ENCODE assay signal across 2 cellular contexts in genomic region chr10:4943821-4944220, GRCh38.
TF ChIP-seq lines count a peak whose summit lies in the region.

No MANE protein-coding gene starts in this region.

TF ChIP-seq in GM23338, 12 proteins besides CTCF, POLR2A, EP300 and RAD21 (continued from another document):
- TF ChIP-seq ETS1 (IDR thresholded peaks at IDR 0.05): no peak
- TF ChIP-seq NANOG (IDR thresholded peaks at IDR 0.05; ENCODE audit: borderline replicate concordance): no peak
- TF ChIP-seq STAT1 (IDR thresholded peaks at IDR 0.05; ENCODE audit: unreplicated experiment): no peak
- TF ChIP-seq REST (IDR thresholded peaks at IDR 0.05; ENCODE audit: unreplicated experiment): no peak
- TF ChIP-seq POLR2AphosphoS5 (IDR thresholded peaks at IDR 0.05; ENCODE audit: low read depth): no peak
- no peak for TF ChIP-seq JUNB (IDR thresholded peaks at IDR 0.05; ENCODE audit: unreplicated experiment)
- TF ChIP-seq, protein P1, sequence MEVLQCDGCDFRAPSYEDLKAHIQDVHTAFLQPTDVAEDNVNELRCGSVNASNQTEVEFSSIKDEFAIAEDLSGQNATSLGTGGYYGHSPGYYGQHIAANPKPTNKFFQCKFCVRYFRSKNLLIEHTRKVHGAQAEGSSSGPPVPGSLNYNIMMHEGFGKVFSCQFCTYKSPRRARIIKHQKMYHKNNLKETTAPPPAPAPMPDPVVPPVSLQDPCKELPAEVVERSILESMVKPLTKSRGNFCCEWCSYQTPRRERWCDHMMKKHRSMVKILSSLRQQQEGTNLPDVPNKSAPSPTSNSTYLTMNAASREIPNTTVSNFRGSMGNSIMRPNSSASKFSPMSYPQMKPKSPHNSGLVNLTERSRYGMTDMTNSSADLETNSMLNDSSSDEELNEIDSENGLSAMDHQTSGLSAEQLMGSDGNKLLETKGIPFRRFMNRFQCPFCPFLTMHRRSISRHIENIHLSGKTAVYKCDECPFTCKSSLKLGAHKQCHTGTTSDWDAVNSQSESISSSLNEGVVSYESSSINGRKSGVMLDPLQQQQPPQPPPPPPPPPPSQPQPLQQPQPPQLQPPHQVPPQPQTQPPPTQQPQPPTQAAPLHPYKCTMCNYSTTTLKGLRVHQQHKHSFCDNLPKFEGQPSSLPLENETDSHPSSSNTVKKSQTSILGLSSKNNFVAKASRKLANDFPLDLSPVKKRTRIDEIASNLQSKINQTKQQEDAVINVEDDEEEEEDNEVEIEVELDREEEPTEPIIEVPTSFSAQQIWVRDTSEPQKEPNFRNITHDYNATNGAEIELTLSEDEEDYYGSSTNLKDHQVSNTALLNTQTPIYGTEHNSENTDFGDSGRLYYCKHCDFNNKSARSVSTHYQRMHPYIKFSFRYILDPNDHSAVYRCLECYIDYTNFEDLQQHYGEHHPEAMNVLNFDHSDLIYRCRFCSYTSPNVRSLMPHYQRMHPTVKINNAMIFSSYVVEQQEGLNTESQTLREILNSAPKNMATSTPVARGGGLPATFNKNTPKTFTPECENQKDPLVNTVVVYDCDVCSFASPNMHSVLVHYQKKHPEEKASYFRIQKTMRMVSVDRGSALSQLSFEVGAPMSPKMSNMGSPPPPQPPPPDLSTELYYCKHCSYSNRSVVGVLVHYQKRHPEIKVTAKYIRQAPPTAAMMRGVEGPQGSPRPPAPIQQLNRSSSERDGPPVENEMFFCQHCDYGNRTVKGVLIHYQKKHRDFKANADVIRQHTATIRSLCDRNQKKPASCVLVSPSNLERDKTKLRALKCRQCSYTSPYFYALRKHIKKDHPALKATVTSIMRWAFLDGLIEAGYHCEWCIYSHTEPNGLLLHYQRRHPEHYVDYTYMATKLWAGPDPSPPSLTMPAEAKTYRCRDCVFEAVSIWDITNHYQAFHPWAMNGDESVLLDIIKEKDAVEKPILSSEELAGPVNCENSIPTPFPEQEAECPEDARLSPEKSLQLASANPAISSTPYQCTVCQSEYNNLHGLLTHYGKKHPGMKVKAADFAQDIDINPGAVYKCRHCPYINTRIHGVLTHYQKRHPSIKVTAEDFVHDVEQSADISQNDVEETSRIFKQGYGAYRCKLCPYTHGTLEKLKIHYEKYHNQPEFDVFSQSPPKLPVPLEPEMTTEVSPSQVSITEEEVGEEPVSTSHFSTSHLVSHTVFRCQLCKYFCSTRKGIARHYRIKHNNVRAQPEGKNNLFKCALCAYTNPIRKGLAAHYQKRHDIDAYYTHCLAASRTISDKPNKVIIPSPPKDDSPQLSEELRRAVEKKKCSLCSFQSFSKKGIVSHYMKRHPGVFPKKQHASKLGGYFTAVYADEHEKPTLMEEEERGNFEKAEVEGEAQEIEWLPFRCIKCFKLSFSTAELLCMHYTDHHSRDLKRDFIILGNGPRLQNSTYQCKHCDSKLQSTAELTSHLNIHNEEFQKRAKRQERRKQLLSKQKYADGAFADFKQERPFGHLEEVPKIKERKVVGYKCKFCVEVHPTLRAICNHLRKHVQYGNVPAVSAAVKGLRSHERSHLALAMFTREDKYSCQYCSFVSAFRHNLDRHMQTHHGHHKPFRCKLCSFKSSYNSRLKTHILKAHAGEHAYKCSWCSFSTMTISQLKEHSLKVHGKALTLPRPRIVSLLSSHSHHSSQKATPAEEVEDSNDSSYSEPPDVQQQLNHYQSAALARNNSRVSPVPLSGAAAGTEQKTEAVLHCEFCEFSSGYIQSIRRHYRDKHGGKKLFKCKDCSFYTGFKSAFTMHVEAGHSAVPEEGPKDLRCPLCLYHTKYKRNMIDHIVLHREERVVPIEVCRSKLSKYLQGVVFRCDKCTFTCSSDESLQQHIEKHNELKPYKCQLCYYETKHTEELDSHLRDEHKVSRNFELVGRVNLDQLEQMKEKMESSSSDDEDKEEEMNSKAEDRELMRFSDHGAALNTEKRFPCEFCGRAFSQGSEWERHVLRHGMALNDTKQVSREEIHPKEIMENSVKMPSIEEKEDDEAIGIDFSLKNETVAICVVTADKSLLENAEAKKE (CRISPR knock-in tag; IDR thresholded peaks at IDR 0.05): no peak

TF ChIP-seq in HEK293T, 16 proteins besides CTCF, POLR2A, EP300 and RAD21 (continued from another document):
- TF ChIP-seq, protein P2, sequence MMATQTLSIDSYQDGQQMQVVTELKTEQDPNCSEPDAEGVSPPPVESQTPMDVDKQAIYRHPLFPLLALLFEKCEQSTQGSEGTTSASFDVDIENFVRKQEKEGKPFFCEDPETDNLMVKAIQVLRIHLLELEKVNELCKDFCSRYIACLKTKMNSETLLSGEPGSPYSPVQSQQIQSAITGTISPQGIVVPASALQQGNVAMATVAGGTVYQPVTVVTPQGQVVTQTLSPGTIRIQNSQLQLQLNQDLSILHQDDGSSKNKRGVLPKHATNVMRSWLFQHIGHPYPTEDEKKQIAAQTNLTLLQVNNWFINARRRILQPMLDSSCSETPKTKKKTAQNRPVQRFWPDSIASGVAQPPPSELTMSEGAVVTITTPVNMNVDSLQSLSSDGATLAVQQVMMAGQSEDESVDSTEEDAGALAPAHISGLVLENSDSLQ (IDR thresholded peaks at IDR 0.05): no peak
